21 cellular contexts compared by ENCODE assay signal in genomic region chr1:107230121-107230520, GRCh38.
"Had no signal": no experiment of that assay in that cellular context is flagged by ENCODE, and none has a peak within 500 bp of the region (broad histone marks: within the 10 kb centered on the region; RNA-seq: fewer than 3 reads in every experiment).

No MANE protein-coding gene starts in this region.

- H3K36me3 ChIP-seq: esophagus muscularis mucosa, gastroesophageal sphincter, heart left ventricle, lower lobe of right lung had no signal

- H2AFZ ChIP-seq: hepatocyte had no signal

- H3K9me3 ChIP-seq: esophagus muscularis mucosa, gastroesophageal sphincter, heart left ventricle, lower lobe of right lung, mucosa of descending colon had no signal

- DNase-seq: dermis blood vessel endothelial cell; dorsolateral prefrontal cortex; effector CD4-positive, alpha-beta T cell; effector memory CD4-positive, alpha-beta T cell; foreskin keratinocyte; heart left ventricle; hypothalamus; immature natural killer cell; islet precursor cell; kidney; kidney glomerular epithelial cell; left colon; left ventricle myocardium superior; lower lobe of right lung; mesenchymal stem cell; mucosa of descending colon had no signal

- H3K4me1 ChIP-seq: foreskin keratinocyte, gastroesophageal sphincter, heart left ventricle, lower lobe of right lung had no signal

- H3K4me2 ChIP-seq: hepatocyte had no signal

- H3K4me3 ChIP-seq: coronary artery, dorsolateral prefrontal cortex, esophagus muscularis mucosa, gastroesophageal sphincter, heart left ventricle, hepatocyte, lower lobe of right lung, mucosa of descending colon had no signal

- H3K79me2 ChIP-seq: hepatocyte had no signal

- H3K27ac ChIP-seq: coronary artery, dorsolateral prefrontal cortex, esophagus muscularis mucosa, foreskin keratinocyte, gastroesophageal sphincter, heart left ventricle, hepatocyte, lower lobe of right lung had no signal

- H3K27me3 ChIP-seq: esophagus muscularis mucosa, foreskin keratinocyte, gastroesophageal sphincter, heart left ventricle, hepatocyte had no signal

- ATAC-seq: foreskin keratinocyte, gastroesophageal sphincter, heart left ventricle, left colon, left lobe of liver, left ventricle myocardium superior, lower lobe of right lung, mucosa of descending colon had no signal
